In genomic region chr3:81898336-81898735, GRCh38 we compare ENCODE assay signal across 26 cellular contexts.
"Had no signal": no experiment of that assay in that cellular context is flagged by ENCODE, and none has a peak within 500 bp of the region (broad histone marks: within the 10 kb centered on the region; RNA-seq: fewer than 3 reads in every experiment).

No MANE protein-coding gene starts in this region.

- DNase-seq: colonic mucosa; cortex of kidney; dermis blood vessel endothelial cell; dorsolateral prefrontal cortex; effector CD4-positive, alpha-beta T cell; effector CD8-positive, alpha-beta T cell; effector memory CD4-positive, alpha-beta T cell; effector memory CD8-positive, alpha-beta T cell; endodermal cell; erythroblast; esophagus squamous epithelium; foreskin fibroblast; foreskin keratinocyte; foreskin melanocyte; gastrocnemius medialis; glutamatergic neuron; head of caudate nucleus; heart left ventricle; heart right ventricle had no signal

- H3K36me3 ChIP-seq: colonic mucosa, esophagus squamous epithelium, gastrocnemius medialis, gastroesophageal sphincter, heart left ventricle, heart right ventricle had no signal

- FAIRE-seq: colon, endometrium, endothelial cell of umbilical vein, frontal cortex had no signal

- H3K4me1 ChIP-seq: colonic mucosa, esophagus squamous epithelium, foreskin keratinocyte, gastrocnemius medialis, gastroesophageal sphincter, heart left ventricle, heart right ventricle had no signal

- H3K27me3 ChIP-seq: colonic mucosa, dorsolateral prefrontal cortex, esophagus squamous epithelium, foreskin keratinocyte, gastrocnemius medialis, gastroesophageal sphincter, heart left ventricle, heart right ventricle had no signal

- H3K4me3 ChIP-seq: colonic mucosa, coronary artery, dorsolateral prefrontal cortex, esophagus squamous epithelium, gastrocnemius medialis, gastroesophageal sphincter, heart left ventricle, heart right ventricle had no signal

- H3K9me3 ChIP-seq: colonic mucosa, esophagus squamous epithelium, gastrocnemius medialis, gastroesophageal sphincter, heart right ventricle had no signal

- H3K27ac ChIP-seq: colonic mucosa, coronary artery, dorsolateral prefrontal cortex, epithelial cell of prostate, esophagus squamous epithelium, foreskin keratinocyte, gastrocnemius medialis, gastroesophageal sphincter, heart left ventricle, heart right ventricle had no signal
